In the genomic region with DNA sequence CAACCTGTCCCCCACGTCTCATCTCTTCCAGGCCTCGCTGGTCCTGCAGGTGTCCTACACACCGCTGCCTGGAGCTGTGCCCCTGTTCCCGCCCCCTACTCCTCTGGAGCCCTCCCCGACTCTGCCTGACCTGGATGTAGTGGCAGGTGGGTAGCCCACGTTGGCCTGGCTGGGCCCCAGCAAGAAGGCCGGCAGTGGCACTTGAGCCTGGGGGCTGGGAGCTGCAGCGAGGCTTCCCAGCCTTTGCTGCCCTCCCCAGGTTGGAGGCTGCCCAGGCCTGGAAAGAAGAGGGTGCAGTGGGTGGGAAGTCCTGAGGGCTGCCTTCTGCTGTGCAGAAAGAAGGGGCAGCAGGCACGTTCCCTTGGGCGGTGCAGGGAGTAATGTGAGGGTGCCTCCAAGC, we compare ENCODE assay signal across 31 cellular contexts. TPM values are rescaled to one million over a fixed set of nuclear protein-coding genes. Genes with fewer than 3 reads are reported as not detected.
"Had no signal": no experiment of that assay in that cellular context is flagged by ENCODE, and none has a peak within 500 bp of the region (broad histone marks: within the 10 kb centered on the region; RNA-seq: fewer than 3 reads in every experiment).

No MANE protein-coding gene starts in this region.

- H3K27ac ChIP-seq: body of pancreas, breast epithelium, PC-9, WERI-Rb-1 had no signal

- H3K9me3 ChIP-seq: body of pancreas, breast epithelium, MG63 had no signal

- H3K9me3 Mint-ChIP-seq: activated CD4-positive, alpha-beta T cell treated with anti-CD3 and anti-CD28 coated beads, Interleukin-2, amount 10 ng/mL, durations not matched to agents 24 days and 14 days; activated CD8-positive, alpha-beta T cell treated with anti-CD3 and anti-CD28 coated beads for 36 hours; activated naive CD8-positive, alpha-beta T cell treated with anti-CD3 and anti-CD28 coated beads, Interleukin-2, amount 10 ng/mL, durations not matched to agents 7 days and 5 days; activated T-cell treated with anti-CD3 and anti-CD28 coated beads, Interleukin-2, amount 50 U/mL, for 72 hours; activated T-helper 17 cell treated with anti-CD3 and anti-CD28 coated beads, Interleukin-2, amount 50 U/mL, for 72 hours had no signal

- ATAC-seq: activated CD8-positive, alpha-beta T cell treated with anti-CD3 and anti-CD28 coated beads for 36 hours; activated T-cell treated with anti-CD3 and anti-CD28 coated beads, Interleukin-2, amount 50 U/mL, for 72 hours; activated T-helper 17 cell treated with anti-CD3 and anti-CD28 coated beads, Interleukin-2, amount 50 U/mL, for 72 hours; body of pancreas had no signal

- H3K36me3 ChIP-seq: breast epithelium, MG63, WERI-Rb-1 had no signal

- DNase-seq: activated CD4-positive, alpha-beta T cell treated with anti-CD3 and anti-CD28 coated beads, Interleukin-2, amount 10 ng/mL, durations not matched to agents 24 days and 14 days; activated CD4-positive, alpha-beta T cell treated with anti-CD3 and anti-CD28 coated beads, Interleukin-2, amount 50 U/mL, for 4 hours; activated CD8-positive, alpha-beta T cell treated with anti-CD3 and anti-CD28 coated beads for 36 hours; activated effector memory CD4-positive, alpha-beta T cell treated with anti-CD3 and anti-CD28 coated beads, Interleukin-2, amount 50 U/mL, for 16 hours; activated naive CD4-positive, alpha-beta T cell; activated naive CD4-positive, alpha-beta T cell treated with anti-CD3 and anti-CD28 coated beads, Interleukin-2, amount 50 U/mL, for 16 hours; activated naive CD8-positive, alpha-beta T cell treated with anti-CD3 and anti-CD28 coated beads, Interleukin-2, amount 10 ng/mL, durations not matched to agents 7 days and 5 days; activated T-cell treated with anti-CD3 and anti-CD28 coated beads, Interleukin-2, amount 50 U/mL, for 1 hour; activated T-cell treated with anti-CD3 and anti-CD28 coated beads, Interleukin-2, amount 50 U/mL, for 72 hours; amygdala; body of pancreas; Kasumi-1; MG63; NCI-H1048; NCI-H1105 treated with DMSO at 0.1 percent for 48 hours; NCI-H1436; NCI-H1694; NCI-H2029; NCI-H345; NCI-H524 treated with DMSO at 0.1 percent for 48 hours; PC-9; Right ventricle myocardium superior; SW 1271; T-helper 1 cell; T1000; WERI-Rb-1 had no signal

- H3K4me3 ChIP-seq: body of pancreas, breast epithelium, MG63, PC-9 had no signal

- H3K4me1 Mint-ChIP-seq: activated T-helper 17 cell treated with anti-CD3 and anti-CD28 coated beads, Interleukin-2, amount 50 U/mL, for 72 hours had no signal

- H3K27me3 ChIP-seq: body of pancreas, breast epithelium, MG63 had no signal

- H3K36me3 Mint-ChIP-seq: activated naive CD8-positive, alpha-beta T cell treated with anti-CD3 and anti-CD28 coated beads, Interleukin-2, amount 10 ng/mL, durations not matched to agents 7 days and 5 days had no signal

- FAIRE-seq: astrocyte had no signal

- H3K4me1 ChIP-seq: body of pancreas, breast epithelium had no signal

- H2AFZ ChIP-seq: PC-9 had no signal

- H3K27ac Mint-ChIP-seq: activated CD4-positive, alpha-beta T cell treated with anti-CD3 and anti-CD28 coated beads, Interleukin-2, amount 10 ng/mL, durations not matched to agents 24 days and 14 days; activated CD8-positive, alpha-beta T cell treated with anti-CD3 and anti-CD28 coated beads for 36 hours; activated naive CD8-positive, alpha-beta T cell treated with anti-CD3 and anti-CD28 coated beads, Interleukin-2, amount 10 ng/mL, durations not matched to agents 7 days and 5 days; activated T-cell treated with anti-CD3 and anti-CD28 coated beads, Interleukin-2, amount 50 U/mL, for 72 hours; activated T-helper 17 cell treated with anti-CD3 and anti-CD28 coated beads, Interleukin-2, amount 50 U/mL, for 72 hours had no signal

- H3K4me2 ChIP-seq: PC-9 had no signal

- H3K4me3 Mint-ChIP-seq: activated CD4-positive, alpha-beta T cell treated with anti-CD3 and anti-CD28 coated beads, Interleukin-2, amount 10 ng/mL, durations not matched to agents 24 days and 14 days; activated CD8-positive, alpha-beta T cell treated with anti-CD3 and anti-CD28 coated beads for 36 hours; activated naive CD8-positive, alpha-beta T cell treated with anti-CD3 and anti-CD28 coated beads, Interleukin-2, amount 10 ng/mL, durations not matched to agents 7 days and 5 days; activated T-cell treated with anti-CD3 and anti-CD28 coated beads, Interleukin-2, amount 50 U/mL, for 72 hours; activated T-helper 17 cell treated with anti-CD3 and anti-CD28 coated beads, Interleukin-2, amount 50 U/mL, for 72 hours had no signal

RNA-seq across cellular contexts. Expression of a gene that starts 58.4 kb away (rescaled TPM):
- total RNA-seq: activated CD4-positive, alpha-beta T cell treated with anti-CD3 and anti-CD28 coated beads, Interleukin-2, amount 10 ng/mL, durations not matched to agents 24 days and 14 days; OCI-LY7; T-helper 2 cell treated with Interferon-gamma antibody and Interleukin-4, amounts not matched to agents 100 ng/mL and 5 ng/mL, for 36 hours had no signal
